19 cellular contexts compared by ENCODE assay signal in the genomic region with DNA sequence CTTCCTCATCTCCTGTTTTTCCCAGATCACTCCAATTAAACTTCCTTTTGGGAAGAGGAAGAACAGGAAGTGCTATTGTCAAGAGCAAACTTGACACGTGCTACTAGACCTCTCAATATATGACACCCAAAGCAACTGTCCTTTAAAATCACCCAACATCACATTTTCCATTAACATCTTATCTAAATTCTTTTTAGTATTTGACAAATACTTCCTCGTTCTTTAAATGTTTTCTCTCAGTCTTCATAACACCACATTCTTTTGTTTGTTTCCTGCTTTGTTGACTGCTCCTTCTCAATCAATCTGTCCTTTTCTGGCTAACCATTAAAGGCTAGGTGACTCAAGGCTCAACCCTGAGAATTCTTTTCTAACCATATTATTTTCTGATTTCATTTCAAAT. TPM values are rescaled to one million over a fixed set of nuclear protein-coding genes. Genes with fewer than 3 reads are reported as not detected.
DNase-seq lines count a peak whose midpoint lies in the region; ATAC-seq, FAIRE-seq and TF ChIP-seq lines count a peak whose summit lies in the region.
"Had no signal": no experiment of that assay in that cellular context is flagged by ENCODE, and none has a peak within 500 bp of the region (broad histone marks: within the 10 kb centered on the region; RNA-seq: fewer than 3 reads in every experiment).

No MANE protein-coding gene starts in this region.

- no peak for TF ChIP-seq POLR2A in body of pancreas (IDR thresholded peaks at IDR 0.05)
- no peak for TF ChIP-seq POLR2A in H54 (IDR thresholded peaks at IDR 0.05; ENCODE audit: low read depth, low read length)
- no peak for TF ChIP-seq POLR2A in suprapubic skin (IDR thresholded peaks at IDR 0.05)

- WGBS in body of pancreas, 2 donors = 40 to 45% methylated on average over 2 of the region's 2 CpGs
- 45 to 49% methylated on average over 2 of the region's 2 CpGs for WGBS in pancreas, 2 donors
- 58% methylated on average over 2 of the region's 2 CpGs for WGBS in suprapubic skin

- TF ChIP-seq EP300 in suprapubic skin (IDR thresholded peaks at IDR 0.05) = no peak

- H3K9me3 ChIP-seq in body of pancreas (no peaks in the 10 kb centered on the region), pancreas (no peaks in the 10 kb centered on the region), suprapubic skin (no peaks in the 10 kb centered on the region)
- H3K9me3 ChIP-seq: Caco-2 had no signal

- FAIRE-seq in pancreas (lab: Jason Lieb, UNC) (no peak), H54 (lab: Jason Lieb, UNC) (no peak)
- FAIRE-seq: A204.1 had no signal

- intact Hi-C loops in body of pancreas (cut with DNase I) = no loop called here
- intact Hi-C loops in pancreas (cut with DNase I) = no loop called here

- peak; percentile 85 for ATAC-seq in body of pancreas
- ATAC-seq in pancreas = peak in 3 of 4 donors; percentile 41 to 75 (median 72)
- no peak for ATAC-seq in HG02981 (IDR thresholded peaks at IDR 0.05; ENCODE audit: unreplicated experiment)
- ATAC-seq: GM23338, HCT116 had no signal

- no peak for TF ChIP-seq CTCF in body of pancreas (IDR thresholded peaks at IDR 0.05)
- TF ChIP-seq CTCF in pancreas (IDR thresholded peaks at IDR 0.05) = no peak
- TF ChIP-seq CTCF in suprapubic skin (IDR thresholded peaks at IDR 0.05) = no peak

- H3K4me3 ChIP-seq in body of pancreas = no peak overlapping the region
- no peak overlapping the region for H3K4me3 ChIP-seq in pancreas
- no peak overlapping the region for H3K4me3 ChIP-seq in suprapubic skin
- H3K4me3 ChIP-seq: GM23338 had no signal

- peaks cover 41% of the 10 kb centered on the region for H3K4me1 ChIP-seq in body of pancreas
- H3K4me1 ChIP-seq in pancreas = peaks cover 6 to 26% (median 17%) of the 10 kb centered on the region in 3 donors
- H3K4me1 ChIP-seq in suprapubic skin = no peaks in the 10 kb centered on the region

- H3K36me3 ChIP-seq in body of pancreas (replicated peaks in 1 of 2; ENCODE audit: insufficient read depth in 1 of 2, low read depth in 2 of 2) (no peaks in the 10 kb centered on the region), pancreas (no peaks in the 10 kb centered on the region), suprapubic skin (no peaks in the 10 kb centered on the region)

- H3K27me3 ChIP-seq in body of pancreas (no peaks in the 10 kb centered on the region), pancreas (no peaks in the 10 kb centered on the region), suprapubic skin (peaks cover 4% of the 10 kb centered on the region)

- H3K27ac ChIP-seq in body of pancreas (peak overlapping the region in 3 of 4 donors; percentile 40 to 60 (median 60)), pancreas (peak overlapping the region in 3 of 4 donors; percentile 16 to 53 (median 52)), suprapubic skin (no peak overlapping the region)
- H3K27ac ChIP-seq: C4-2B had no signal

- DNase-seq in HT-29 (ENCODE audit: low spot score) = peak; percentile 35
- no peak for DNase-seq in body of pancreas
- DNase-seq in pancreas = no peak
- DNase-seq in NCI-H510A treated with DMSO at 0.1 percent for 48 hours (lab: John Stamatoyannopoulos, UW) = no peak
- DNase-seq in H54 (ENCODE audit: insufficient read length, low spot score) = no peak
- no peak for DNase-seq in suprapubic skin (ENCODE audit: low spot score in 2 of 2)
- DNase-seq: AML-193; Caco-2; CD4-positive, alpha-beta T cell; DMS79 treated with DMSO at 0.1 percent for 48 hours; GF-D8; H7; HFFc6 had no signal

RNA-seq across cellular contexts. Expression of gene TFPI2, which starts 7.1 kb away (rescaled TPM):
- not detected in 2 replicates for total RNA-seq in HT-29 (2014; rRNA removed; shearing (Covaris generic))
- total RNA-seq in body of pancreas (10 to 100 TPM in 1 of 2 donors, 1 to 10 TPM in 1; 3.3 to 10.9 TPM), pancreas (10 to 100 TPM; 11.8 to 49.2 (median 16.6) TPM), suprapubic skin (1 to 10 TPM in 2 of 4 donors, under 1 TPM in 1, not detected in 1; 0.79 to 1.4 (median 1.1) TPM)
- polyA plus RNA-seq in pancreas = 10 to 100 TPM; 24.5 to 37.9 TPM
- total RNA-seq: Caco-2; CD4-positive, alpha-beta T cell had no signal

RNA-seq across cellular contexts. Expression of gene GNGT1, which starts 8.7 kb away (rescaled TPM):
- total RNA-seq in HT-29 (2014; rRNA removed; shearing (Covaris generic)) = not detected in 2 replicates
- total RNA-seq in body of pancreas = not detected
- not detected for total RNA-seq in pancreas
- polyA plus RNA-seq in pancreas = not detected
- total RNA-seq in suprapubic skin = not detected
- total RNA-seq: CD4-positive, alpha-beta T cell; GM23338; H7; HFFc6 had no signal
- polyA plus RNA-seq: BJ had no signal

RNA-seq across cellular contexts. Expression of gene GNG11, which starts 23.9 kb away (rescaled TPM):
- total RNA-seq in HT-29 (2014; rRNA removed; shearing (Covaris generic)) = not detected in 2 replicates
- 10 to 100 TPM in 1 of 2 donors, 1 to 10 TPM in 1; 6.6 to 11.4 TPM for total RNA-seq in body of pancreas
- 1 to 10 TPM; 1.6 to 4.8 (median 3.3) TPM for total RNA-seq in pancreas
- 10 to 100 TPM; 12.1 TPM for polyA plus RNA-seq in pancreas
- 1 to 10 TPM; 3.3 to 6.8 (median 5.3) TPM for total RNA-seq in suprapubic skin
- total RNA-seq: Caco-2; CD4-positive, alpha-beta T cell had no signal
